In genomic region chr3:26556637-26557036, GRCh38 we compare ENCODE assay signal across 22 cellular contexts.
"Had no signal": no experiment of that assay in that cellular context is flagged by ENCODE, and none has a peak within 500 bp of the region (broad histone marks: within the 10 kb centered on the region; RNA-seq: fewer than 3 reads in every experiment).

No MANE protein-coding gene starts in this region.

- ATAC-seq: stimulated activated effector memory CD8-positive, alpha-beta T cell treated with anti-CD3 and anti-CD28 coated beads, Interleukin-12 subunit alpha, Interleukin-12 subunit beta, amount 100 ng/mL, for 72 hours; stimulated activated memory B cell treated with anti-CD40 and anti-IgM and Interleukin-4, amounts not matched to agents 10 μg/mL and 1 μg/mL and 100 μg/mL, for 72 hours; stimulated activated naive B cell treated with anti-CD40 and anti-IgM and Interleukin-4, amounts not matched to agents 10 μg/mL and 1 μg/mL and 100 μg/mL, for 72 hours; stimulated activated naive CD8-positive, alpha-beta T cell treated with anti-CD3 and anti-CD28 coated beads, Interleukin-15, amount 100 ng/mL, for 72 hours; stimulated activated naive CD8-positive, alpha-beta T cell treated with anti-CD3 and anti-CD28 coated beads, Interleukin-15, Interleukin-2, amounts not matched to agents 100 U/mL and 50 U/mL, for 24 hours; upper lobe of right lung had no signal

- DNase-seq: stimulated activated CD4-positive, alpha-beta T cell treated with anti-CD3 and anti-CD28 coated beads, Interleukin-2, amount 100 ng/mL, for 48 hours; stimulated activated CD4-positive, alpha-beta T cell treated with anti-CD3 and anti-CD28 coated beads, Interleukin-4, amount 100 ng/mL, for 1 hour; stimulated activated CD4-positive, alpha-beta T cell treated with anti-CD3 and anti-CD28 coated beads, Interleukin-4, amount 100 ng/mL, for 24 hours; stimulated activated CD4-positive, alpha-beta T cell treated with anti-CD3 and anti-CD28 coated beads, Interleukin-4, amount 100 ng/mL, for 4 hours; stimulated activated CD8-positive, alpha-beta memory T cell treated with anti-CD3 and anti-CD28 coated beads, Interleukin-4, amount 100 ng/mL, for 48 hours; stimulated activated naive B cell treated with anti-CD40 and anti-IgM and Interleukin-4, amounts not matched to agents 10 μg/mL and 1 μg/mL and 100 μg/mL, for 72 hours; stimulated activated naive CD4-positive, alpha-beta T cell; stimulated activated naive CD4-positive, alpha-beta T cell treated with Interleukin-2 at 50 U/mL for 16 hours; stimulated activated naive CD8-positive, alpha-beta T cell treated with anti-CD3 and anti-CD28 coated beads, Interleukin-15, amount 100 ng/mL, for 72 hours; stimulated activated naive CD8-positive, alpha-beta T cell treated with anti-CD3 and anti-CD28 coated beads, Interleukin-15, Interleukin-2, amounts not matched to agents 100 U/mL and 50 U/mL, for 24 hours; stomach; substantia nigra; testis; thyroid gland; tibial artery; transverse colon; trophoblast cell; upper lobe of left lung; upper lobe of right lung; uterus had no signal
